ENCODE assay signal across 8 cellular contexts in genomic region chr10:110137142-110137545, GRCh38.
DNase-seq lines count a peak whose midpoint lies in the region; ATAC-seq and TF ChIP-seq lines count a peak whose summit lies in the region.

No MANE protein-coding gene starts in this region.

- H3K27ac ChIP-seq in right lobe of liver, result peak overlapping the region; percentile 16 to 44 (median 32)
- peak overlapping the region; percentile 5 to 33 for H3K27ac ChIP-seq in tibial artery

- H3K27me3 ChIP-seq in right lobe of liver, result no peaks in the 10 kb centered on the region
- no peaks in the 10 kb centered on the region for H3K27me3 ChIP-seq in tibial artery

- peaks cover 0 to 28% (median 3%) of the 10 kb centered on the region in 4 donors for H3K4me1 ChIP-seq in right lobe of liver
- H3K4me1 ChIP-seq in tibial artery, result peaks cover 0 to 15% (median 5%) of the 10 kb centered on the region in 4 donors

- intact Hi-C loops in right lobe of liver (cut with DNase I) (no loop called here), tibial artery (cut with DNase I; ENCODE audit: low total_unique reads) (loop anchor here (5.0 to 10.0 kb wide), 4 partner anchors 90 to 252 kb away; partner anchors contain the start of gene SMNDC1)

- in situ Hi-C loops in G401 (cut with HindIII; ENCODE audit: low sequenced_read_pairs), result loop anchor here (25.0 kb wide), 1 partner anchor 150 kb away; no protein-coding TSS in a partner anchor

- TF ChIP-seq POLR2A in right lobe of liver (IDR thresholded peaks at IDR 0.05), result no peak

- H3K36me3 ChIP-seq in right lobe of liver (no peaks in the 10 kb centered on the region), tibial artery (peaks cover 3 to 16% (median 5%) of the 10 kb centered on the region in 3 donors)

- H3K4me3 ChIP-seq in right lobe of liver, result no peak overlapping the region
- no peak overlapping the region for H3K4me3 ChIP-seq in tibial artery

- TF ChIP-seq CTCF in right lobe of liver (IDR thresholded peaks at IDR 0.05) (peak; percentile 73 to 97 (median 78)), tibial artery (IDR thresholded peaks at IDR 0.05) (peak; percentile 68 to 96)

- ATAC-seq in GM21528 (IDR thresholded peaks at IDR 0.05; ENCODE audit: low FRiP score, unreplicated experiment) (peak; percentile 65), right lobe of liver (peak; percentile 79 to 87 (median 84))

- H3K9me3 ChIP-seq in right lobe of liver, result no peaks in the 10 kb centered on the region
- H3K9me3 ChIP-seq in tibial artery, result no peaks in the 10 kb centered on the region

- 0% methylated on average over 2 of the region's 2 CpGs for WGBS in right lobe of liver (ENCODE audit: insufficient coverage, low coverage, low lambda C conversion rate, missing lambda C conversion rate)

- DNase-seq in G401 (ENCODE audit: low spot score), result peak; percentile 84
- peak; percentile 79 for DNase-seq in LoVo (ENCODE audit: low spot score)
- peak; percentile 78 for DNase-seq in SIG-M5 (lab: John Stamatoyannopoulos, UW)
- DNase-seq in dedifferentiated amniotic fluid mesenchymal stem cell (ENCODE audit: extremely low spot score), result peak; percentile 82
- DNase-seq in right lobe of liver, result no peak
- no peak for DNase-seq in tibial artery
- DNase-seq in effector CD8-positive, alpha-beta T cell (lab: John Stamatoyannopoulos, UW), result no peak

Comparison
In these comparisons a context has a peak if more than half of its experiments do, and no peak if none do; other contexts are left out.
1. DNase-seq: peak in G401 (single experiment), LoVo (single experiment), SIG-M5 (single experiment) and dedifferentiated amniotic fluid mesenchymal stem cell (single experiment); none in right lobe of liver (0 of 3), tibial artery (0 of 2) and effector CD8-positive, alpha-beta T cell (single experiment).